Comparison of ENCODE assay signal across 8 cellular contexts in the genomic region with DNA sequence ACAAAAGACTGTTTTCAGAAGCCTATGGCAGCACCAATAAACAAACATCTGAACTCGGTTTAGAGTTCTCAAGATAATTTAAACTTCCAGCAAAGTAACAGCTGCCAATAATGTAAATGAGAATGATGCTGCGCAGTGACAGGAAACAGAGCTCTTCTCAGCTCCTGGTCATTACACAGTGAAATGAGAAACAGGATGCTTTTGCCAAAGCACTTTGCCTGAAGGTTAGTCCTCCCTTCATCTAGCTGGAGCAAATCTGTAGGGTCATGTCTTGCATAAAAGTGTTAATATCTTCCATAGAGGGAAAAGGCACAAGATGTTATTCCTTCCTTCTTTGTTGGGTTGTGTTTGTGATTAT.
DNase-seq lines count a peak whose midpoint lies in the region; ATAC-seq, FAIRE-seq and TF ChIP-seq lines count a peak whose summit lies in the region.

No MANE protein-coding gene starts in this region.

- POLR2A ChIA-PET in activated CD8-positive, alpha-beta T cell treated with anti-CD3 and anti-CD28 coated beads for 36 hours (lab: Charles Lee) = no interaction called here

- H3K27me3 Mint-ChIP-seq in activated CD8-positive, alpha-beta T cell treated with anti-CD3 and anti-CD28 coated beads for 36 hours = peaks cover 44% of the 10 kb centered on the region
- no peaks in the 10 kb centered on the region for H3K27me3 Mint-ChIP-seq in neural crest cell (ENCODE audit: low read depth)
- H3K27me3 Mint-ChIP-seq in effector memory CD8-positive, alpha-beta T cell = peaks cover 50 to 57% of the 10 kb centered on the region in 2 donors

- no peaks in the 10 kb centered on the region for H3K36me3 Mint-ChIP-seq in activated CD8-positive, alpha-beta T cell treated with anti-CD3 and anti-CD28 coated beads for 36 hours (ENCODE audit: low read depth)
- H3K36me3 Mint-ChIP-seq in neural crest cell (ENCODE audit: low read depth) = peaks cover 5% of the 10 kb centered on the region
- H3K36me3 Mint-ChIP-seq in effector memory CD8-positive, alpha-beta T cell (ENCODE audit: insufficient read depth) = no peaks in the 10 kb centered on the region

- H3K4me3 Mint-ChIP-seq in activated CD8-positive, alpha-beta T cell treated with anti-CD3 and anti-CD28 coated beads for 36 hours = peak overlapping the region; percentile 54
- peak overlapping the region; percentile 99 for H3K4me3 Mint-ChIP-seq in neural crest cell
- H3K4me3 Mint-ChIP-seq in effector memory CD8-positive, alpha-beta T cell = no peak overlapping the region

- intact Hi-C loops in activated CD8-positive, alpha-beta T cell treated with anti-CD3 and anti-CD28 coated beads for 36 hours (cut with micrococcal nuclease) = loop anchor here (5.0 to 10.0 kb wide), 2 partner anchors 145 to 217 kb away; no protein-coding TSS in a partner anchor

- no peaks in the 10 kb centered on the region for H3K9me3 Mint-ChIP-seq in activated CD8-positive, alpha-beta T cell treated with anti-CD3 and anti-CD28 coated beads for 36 hours
- no peaks in the 10 kb centered on the region for H3K9me3 Mint-ChIP-seq in neural crest cell
- H3K9me3 Mint-ChIP-seq in effector memory CD8-positive, alpha-beta T cell = no peaks in the 10 kb centered on the region

- H3K27ac Mint-ChIP-seq in activated CD8-positive, alpha-beta T cell treated with anti-CD3 and anti-CD28 coated beads for 36 hours = no peak overlapping the region
- H3K27ac Mint-ChIP-seq in neural crest cell (ENCODE audit: unreplicated experiment) = peak overlapping the region; percentile 97
- no peak overlapping the region for H3K27ac Mint-ChIP-seq in effector memory CD8-positive, alpha-beta T cell

- ATAC-seq in HG02571 (IDR thresholded peaks at IDR 0.05; ENCODE audit: unreplicated experiment) = peak; percentile 21
- peak; percentile 10 for ATAC-seq in activated CD8-positive, alpha-beta T cell treated with anti-CD3 and anti-CD28 coated beads for 36 hours
- no peak for ATAC-seq in effector memory CD8-positive, alpha-beta T cell (replicated peaks)

- peak; percentile 36 for FAIRE-seq in GM18507 (lab: Jason Lieb, UNC)
- no peak for FAIRE-seq in urothelium cell line (lab: Jason Lieb, UNC)

- H3K4me1 Mint-ChIP-seq in activated CD8-positive, alpha-beta T cell treated with anti-CD3 and anti-CD28 coated beads for 36 hours (ENCODE audit: low read depth) = peaks cover 13% of the 10 kb centered on the region
- peaks cover 41% of the 10 kb centered on the region for H3K4me1 Mint-ChIP-seq in neural crest cell
- peaks cover 7 to 11% of the 10 kb centered on the region in 2 donors for H3K4me1 Mint-ChIP-seq in effector memory CD8-positive, alpha-beta T cell (ENCODE audit: low read depth in 2 of 2)

- DNase-seq in GM18507 (ENCODE audit: extremely low spot score, insufficient read length, low read depth) = no peak
- no peak for DNase-seq in activated CD8-positive, alpha-beta T cell treated with anti-CD3 and anti-CD28 coated beads for 36 hours
- no peak for DNase-seq in neural crest cell (ENCODE audit: low read depth, low spot score)
- DNase-seq in mucosa of gallbladder (ENCODE audit: low spot score) = no peak
- no peak for DNase-seq in urothelium cell line (ENCODE audit: low spot score)
- no peak for DNase-seq in effector memory CD8-positive, alpha-beta T cell
- DNase-seq in kidney tubule cell (ENCODE audit: low spot score) = no peak

- CTCF ChIA-PET in activated CD8-positive, alpha-beta T cell treated with anti-CD3 and anti-CD28 coated beads for 36 hours (lab: Charles Lee) = interaction anchor here (0.8 to 3.0 kb wide), 6 partner anchors 11 to 257 kb away, joined by 3 to 12 read pairs (median 5); no protein-coding TSS in a partner anchor

- TF ChIP-seq CTCF in activated CD8-positive, alpha-beta T cell treated with anti-CD3 and anti-CD28 coated beads for 36 hours (IDR thresholded peaks at IDR 0.05) = no peak
- TF ChIP-seq CTCF in neural crest cell (conservative IDR thresholded peaks at IDR 0.05) = no peak

Comparison
In these comparisons a context has a peak if more than half of its experiments do, and no peak if none do; other contexts are left out.
1. H3K4me3 Mint-ChIP-seq: peak in activated CD8-positive, alpha-beta T cell treated with anti-CD3 and anti-CD28 coated beads for 36 hours (single experiment) and neural crest cell (single experiment); none in effector memory CD8-positive, alpha-beta T cell (0 of 2).